In genomic region chr1:150576794-150577556, GRCh38 we compare ENCODE assay signal across 8 cellular contexts. TPM values are rescaled to one million over a fixed set of nuclear protein-coding genes. Genes with fewer than 3 reads are reported as not detected.
DNase-seq lines count a peak whose midpoint lies in the region; ATAC-seq and TF ChIP-seq lines count a peak whose summit lies in the region.

No MANE protein-coding gene starts in this region.

- H3K4me1 Mint-ChIP-seq in activated naive CD4-positive, alpha-beta T cell treated with anti-CD3 and anti-CD28 coated beads, Interleukin-2, amount 50 U/mL, for 24 hours: peaks cover 42% of the 10 kb centered on the region

- peak overlapping the region; percentile 95 for H3K27ac Mint-ChIP-seq in activated naive CD4-positive, alpha-beta T cell treated with anti-CD3 and anti-CD28 coated beads, Interleukin-2, amount 50 U/mL, for 24 hours

- peaks cover 65% of the 10 kb centered on the region for H3K36me3 ChIP-seq in upper lobe of right lung

- ATAC-seq in upper lobe of right lung: no peak
- no peak for ATAC-seq in HG02610 (IDR thresholded peaks at IDR 0.05; ENCODE audit: unreplicated experiment)

- intact Hi-C loops in lower leg skin (cut with DNase I; ENCODE audit: low total_unique reads) (no loop called here), upper lobe of right lung (cut with DNase I) (loop anchor here (10.0 kb wide), 1 partner anchor 48 kb away; the partner anchor contains the start of gene ENSA)

- H3K9me3 Mint-ChIP-seq in activated naive CD4-positive, alpha-beta T cell treated with anti-CD3 and anti-CD28 coated beads, Interleukin-2, amount 50 U/mL, for 24 hours: no peaks in the 10 kb centered on the region

- 0 to 11% methylated on average over 2 of the region's 2 CpGs for WGBS in lower leg skin, 2 donors

- peaks cover 47% of the 10 kb centered on the region for H3K4me1 ChIP-seq in upper lobe of right lung

- H3K27ac ChIP-seq in upper lobe of right lung: peak overlapping the region; percentile 100

- no peaks in the 10 kb centered on the region for H3K27me3 Mint-ChIP-seq in activated naive CD4-positive, alpha-beta T cell treated with anti-CD3 and anti-CD28 coated beads, Interleukin-2, amount 50 U/mL, for 24 hours

- H3K9me3 ChIP-seq in upper lobe of right lung: no peaks in the 10 kb centered on the region

- H3K4me3 Mint-ChIP-seq in activated naive CD4-positive, alpha-beta T cell treated with anti-CD3 and anti-CD28 coated beads, Interleukin-2, amount 50 U/mL, for 24 hours: peak overlapping the region; percentile 98

- TF ChIP-seq CTCF in lower leg skin (IDR thresholded peaks at IDR 0.05) (no peak), upper lobe of right lung (IDR thresholded peaks at IDR 0.05) (no peak)

- peak overlapping the region; percentile 74 for H3K4me3 ChIP-seq in lower leg skin (ENCODE audit: low read depth, poor library complexity, severe bottlenecking)
- peak overlapping the region; percentile 88 for H3K4me3 ChIP-seq in upper lobe of right lung

- H3K36me3 Mint-ChIP-seq in activated naive CD4-positive, alpha-beta T cell treated with anti-CD3 and anti-CD28 coated beads, Interleukin-2, amount 50 U/mL, for 24 hours: peaks cover 57% of the 10 kb centered on the region

- no peak for DNase-seq in activated naive CD4-positive, alpha-beta T cell treated with anti-CD3 and anti-CD28 coated beads, Interleukin-2, amount 50 U/mL, for 16 hours
- DNase-seq in astrocyte of the hippocampus (ENCODE audit: low read depth, low spot score): peak; percentile 59
- DNase-seq in lower leg skin (ENCODE audit: low spot score in 2 of 2): no peak
- peak; percentile 1 for DNase-seq in upper lobe of right lung
- DNase-seq in NCI-H524 treated with DMSO at 0.1 percent for 48 hours (lab: John Stamatoyannopoulos, UW): no peak
- DNase-seq in GM19238 (ENCODE audit: insufficient read length, low spot score): no peak

- no peak for TF ChIP-seq POLR2A in lower leg skin (IDR thresholded peaks at IDR 0.05)

- no peaks in the 10 kb centered on the region for H3K27me3 ChIP-seq in upper lobe of right lung

RNA-seq across cellular contexts. Expression of gene MCL1, which starts 2.4 kb away (rescaled TPM):
- total RNA-seq in lower leg skin: 100 to 1,000 TPM; 282 to 445 (median 360) TPM
- total RNA-seq in upper lobe of right lung: 325 TPM

RNA-seq across cellular contexts. Expression of gene ADAMTSL4, which starts 27.8 kb away (rescaled TPM):
- total RNA-seq in lower leg skin (10 to 100 TPM; 10.1 to 15.9 (median 13.6) TPM), upper lobe of right lung (99.2 TPM)

RNA-seq across cellular contexts. Expression of gene ENSA, which starts 52.4 kb away (rescaled TPM):
- total RNA-seq in lower leg skin: 100 to 1,000 TPM; 250 to 393 (median 345) TPM
- 188 TPM for total RNA-seq in upper lobe of right lung

Comparison
In these comparisons a context has a peak if more than half of its experiments do, and no peak if none do; other contexts are left out.
1. DNase-seq: peak in astrocyte of the hippocampus (single experiment) and upper lobe of right lung (single experiment); none in activated naive CD4-positive, alpha-beta T cell treated with anti-CD3 and anti-CD28 coated beads, Interleukin-2, amount 50 U/mL, for 16 hours (single experiment), lower leg skin (0 of 2), NCI-H524 treated with DMSO at 0.1 percent for 48 hours (single experiment) and GM19238 (single experiment).